10 cellular contexts compared by ENCODE assay signal in the genomic region with DNA sequence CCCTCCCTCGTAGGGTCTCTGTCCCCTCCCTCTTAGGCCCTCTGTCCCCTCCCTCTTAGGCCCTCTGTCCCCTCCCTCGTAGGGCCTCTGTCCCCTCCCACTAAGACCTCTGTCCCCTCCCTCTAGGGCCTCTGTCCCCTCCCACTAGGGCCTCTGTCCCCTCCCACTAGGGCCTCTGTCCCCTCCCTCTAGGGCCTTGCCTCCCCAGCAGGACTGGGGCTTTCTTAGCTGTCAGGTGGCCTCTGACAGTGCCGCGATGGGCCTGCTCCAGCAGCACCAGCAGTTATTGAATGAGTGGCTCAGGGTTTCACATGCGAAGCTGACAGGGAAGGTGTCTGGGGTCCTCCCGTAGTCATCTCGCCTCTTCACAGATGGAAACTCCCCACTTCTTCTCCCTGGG. TPM values are rescaled to one million over a fixed set of nuclear protein-coding genes. Genes with fewer than 3 reads are reported as not detected.
A peak's percentile ranks its signal among the peaks of the same experiment; 100 is the strongest.
DNase-seq lines count a peak whose midpoint lies in the region; ATAC-seq lines count a peak whose summit lies in the region.
"Not testable (repeated sequence)": the region's sequence is repeated elsewhere in the genome, so short reads cannot be mapped to it uniquely, and the experiment has no call there.
"Had no signal": no experiment of that assay in that cellular context is flagged by ENCODE, and none has a peak within 500 bp of the region (broad histone marks: within the 10 kb centered on the region; RNA-seq: fewer than 3 reads in every experiment).

No MANE protein-coding gene starts in this region.

- H3K27me3 Mint-ChIP-seq in activated CD4-positive, alpha-beta memory T cell treated with anti-CD3 and anti-CD28 coated beads, Interleukin-2, amount 10 ng/mL, durations not matched to agents 7 days and 5 days = not testable (repeated sequence)
- H3K27me3 Mint-ChIP-seq in stimulated activated memory B cell treated with anti-CD40 and anti-IgM and Interleukin-4, amounts not matched to agents 10 μg/mL and 1 μg/mL and 100 μg/mL, for 72 hours = peaks cover 51% of the 10 kb centered on the region

- not testable (repeated sequence) for H2AK5ac ChIP-seq in mesendoderm (ENCODE audit: low read length)

- H3K4me3 Mint-ChIP-seq in activated CD4-positive, alpha-beta memory T cell treated with anti-CD3 and anti-CD28 coated beads, Interleukin-2, amount 10 ng/mL, durations not matched to agents 7 days and 5 days; stimulated activated memory B cell treated with anti-CD40 and anti-IgM and Interleukin-4, amounts not matched to agents 10 μg/mL and 1 μg/mL and 100 μg/mL, for 72 hours: not testable (repeated sequence)

- CTCF ChIA-PET in activated CD4-positive, alpha-beta memory T cell treated with anti-CD3 and anti-CD28 coated beads, Interleukin-2, amount 10 ng/mL, durations not matched to agents 7 days and 5 days (lab: Charles Lee) = not testable (repeated sequence)

- H3K4me1 Mint-ChIP-seq in activated CD4-positive, alpha-beta memory T cell treated with anti-CD3 and anti-CD28 coated beads, Interleukin-2, amount 10 ng/mL, durations not matched to agents 7 days and 5 days = peaks cover 57% of the 10 kb centered on the region
- not testable (repeated sequence) for H3K4me1 Mint-ChIP-seq in stimulated activated memory B cell treated with anti-CD40 and anti-IgM and Interleukin-4, amounts not matched to agents 10 μg/mL and 1 μg/mL and 100 μg/mL, for 72 hours

- not testable (repeated sequence) for H3K4ac ChIP-seq in mesendoderm (ENCODE audit: low read depth, low read length)

- H3K27me3 ChIP-seq in mesendoderm (ENCODE audit: insufficient read depth, low read length, poor library complexity) = not testable (repeated sequence)

- H3K9me3 Mint-ChIP-seq in activated CD4-positive, alpha-beta memory T cell treated with anti-CD3 and anti-CD28 coated beads, Interleukin-2, amount 10 ng/mL, durations not matched to agents 7 days and 5 days = peaks cover 17% of the 10 kb centered on the region
- peaks cover 12% of the 10 kb centered on the region for H3K9me3 Mint-ChIP-seq in stimulated activated memory B cell treated with anti-CD40 and anti-IgM and Interleukin-4, amounts not matched to agents 10 μg/mL and 1 μg/mL and 100 μg/mL, for 72 hours

- not testable (repeated sequence) for H3K27ac Mint-ChIP-seq in activated CD4-positive, alpha-beta memory T cell treated with anti-CD3 and anti-CD28 coated beads, Interleukin-2, amount 10 ng/mL, durations not matched to agents 7 days and 5 days; stimulated activated memory B cell treated with anti-CD40 and anti-IgM and Interleukin-4, amounts not matched to agents 10 μg/mL and 1 μg/mL and 100 μg/mL, for 72 hours

- not testable (repeated sequence) for H3K56ac ChIP-seq in mesendoderm (ENCODE audit: low read length)

- H3K79me2 ChIP-seq in mesendoderm (ENCODE audit: control insufficient read depth, insufficient read depth, low read length) = not testable (repeated sequence)

- DNase-seq in NAMALWA (ENCODE audit: low spot score) (peak; percentile 71), mesendoderm (peak; percentile 72)
- DNase-seq in activated CD4-positive, alpha-beta memory T cell treated with anti-CD3 and anti-CD28 coated beads, Interleukin-2, amount 10 ng/mL, durations not matched to agents 7 days and 5 days = peak; percentile 53
- DNase-seq in activated T-helper 9 cell treated with anti-CD3 and anti-CD28 coated beads, Interleukin-2, amount 50 U/mL, for 16 hours (ENCODE audit: low read depth) = peak; percentile 16

- H3K4me3 ChIP-seq in mesendoderm (ENCODE audit: low read length) = not testable (repeated sequence)

- POLR2A ChIA-PET in activated CD4-positive, alpha-beta memory T cell treated with anti-CD3 and anti-CD28 coated beads, Interleukin-2, amount 10 ng/mL, durations not matched to agents 7 days and 5 days (lab: Charles Lee) = not testable (repeated sequence)

- not testable (repeated sequence) for H3K79me1 ChIP-seq in mesendoderm (ENCODE audit: low read length)

- H3K36me3 Mint-ChIP-seq in activated CD4-positive, alpha-beta memory T cell treated with anti-CD3 and anti-CD28 coated beads, Interleukin-2, amount 10 ng/mL, durations not matched to agents 7 days and 5 days (ENCODE audit: low read depth) = peaks cover 40% of the 10 kb centered on the region
- H3K36me3 Mint-ChIP-seq in stimulated activated memory B cell treated with anti-CD40 and anti-IgM and Interleukin-4, amounts not matched to agents 10 μg/mL and 1 μg/mL and 100 μg/mL, for 72 hours = not testable (repeated sequence)

- H3K36me3 ChIP-seq in mesendoderm (ENCODE audit: control insufficient read depth, insufficient read depth, low read length) = not testable (repeated sequence)

- H3K23ac ChIP-seq in mesendoderm (ENCODE audit: low read length) = not testable (repeated sequence)

- H3K4me1 ChIP-seq in mesendoderm (ENCODE audit: control insufficient read depth, low read depth, low read length) = not testable (repeated sequence)

- not testable (repeated sequence) for H3K4me2 ChIP-seq in mesendoderm (ENCODE audit: low read length)

- WGBS in mesendoderm (ENCODE audit: extremely low coverage, insufficient coverage, low lambda C conversion rate) = no CpG with 5 or more reads among the region's 7 CpGs

- not testable (repeated sequence) for H2BK120ac ChIP-seq in mesendoderm (ENCODE audit: low read depth, low read length)

- ATAC-seq in GM18502 (IDR thresholded peaks at IDR 0.05; ENCODE audit: poor library complexity, unreplicated experiment) = peak; percentile 73
- ATAC-seq in GM21723 (IDR thresholded peaks at IDR 0.05; ENCODE audit: unreplicated experiment) = peak; percentile 67
- peak; percentile 57 for ATAC-seq in HG02885 (IDR thresholded peaks at IDR 0.05; ENCODE audit: poor library complexity, unreplicated experiment)
- peak; percentile 60 for ATAC-seq in stimulated activated memory B cell treated with anti-CD40 and anti-IgM and Interleukin-4, amounts not matched to agents 10 μg/mL and 1 μg/mL and 100 μg/mL, for 72 hours

- H2BK15ac ChIP-seq in mesendoderm (replicated peaks; ENCODE audit: low read depth) = not testable (repeated sequence)

- H3K27ac ChIP-seq in mesendoderm (ENCODE audit: low read depth, low read length) = not testable (repeated sequence)

- H4K8ac ChIP-seq in mesendoderm (ENCODE audit: low read depth, low read length) = not testable (repeated sequence)

- not testable (repeated sequence) for H2BK5ac ChIP-seq in mesendoderm (ENCODE audit: low read length)

- not testable (repeated sequence) for H4K5ac ChIP-seq in mesendoderm (ENCODE audit: low read length)

- H3K9ac ChIP-seq in mesendoderm (ENCODE audit: low read length) = not testable (repeated sequence)

- not testable (repeated sequence) for H3K18ac ChIP-seq in mesendoderm (ENCODE audit: low read length)

RNA-seq across cellular contexts. Expression of gene LYZL2, which starts 48.1 kb away (rescaled TPM):
- total RNA-seq in activated CD4-positive, alpha-beta memory T cell treated with anti-CD3 and anti-CD28 coated beads, Interleukin-2, amount 10 ng/mL, durations not matched to agents 7 days and 5 days = not detected
- polyA plus RNA-seq in mesendoderm (2013, experiment 1 of 2) = not detected
- polyA plus RNA-seq in mesendoderm (2013, experiment 2 of 2) = not detected
- total RNA-seq: CD8-positive, alpha-beta T cell; Right ventricle myocardium superior had no signal

Comparison
In these comparisons a context has a peak if more than half of its experiments do, and no peak if none do; other contexts are left out.
1. DNase-seq: peak in every context shown above with its lines; median percentile 72 in mesendoderm; 71 in NAMALWA; 53 in activated CD4-positive, alpha-beta memory T cell treated with anti-CD3 and anti-CD28 coated beads, Interleukin-2, amount 10 ng/mL, durations not matched to agents 7 days and 5 days; 16 in activated T-helper 9 cell treated with anti-CD3 and anti-CD28 coated beads, Interleukin-2, amount 50 U/mL, for 16 hours.